ENCODE assay signal across 11 cellular contexts in genomic region chr5:150623152-150623877, GRCh38. TPM values are rescaled to one million over a fixed set of nuclear protein-coding genes. Genes with fewer than 3 reads are reported as not detected.
DNase-seq lines count a peak whose midpoint lies in the region; ATAC-seq and TF ChIP-seq lines count a peak whose summit lies in the region.
"Had no signal": no experiment of that assay in that cellular context is flagged by ENCODE, and none has a peak within 500 bp of the region (broad histone marks: within the 10 kb centered on the region; RNA-seq: fewer than 3 reads in every experiment).

No MANE protein-coding gene starts in this region.

- no peak overlapping the region for H2AK5ac ChIP-seq in trophoblast cell (ENCODE audit: low read length)

- no peak overlapping the region for H4K12ac ChIP-seq in trophoblast cell (ENCODE audit: low read depth, low read length)

- H3K4me1 Mint-ChIP-seq in CD4-positive, alpha-beta T cell (ENCODE audit: low read depth) = peaks cover 29% of the 10 kb centered on the region
- peaks cover 69% of the 10 kb centered on the region for H3K4me1 Mint-ChIP-seq in nephron

- no peak overlapping the region for H3K4me2 ChIP-seq in trophoblast cell (ENCODE audit: low read length)

- peaks cover 7% of the 10 kb centered on the region for H3K27me3 Mint-ChIP-seq in CD4-positive, alpha-beta T cell
- no peaks in the 10 kb centered on the region for H3K27me3 Mint-ChIP-seq in nephron (ENCODE audit: low read depth)

- no peak overlapping the region for H2BK120ac ChIP-seq in trophoblast cell (ENCODE audit: insufficient read depth, low read length, poor library complexity)

- intact Hi-C loops in CD4-positive, alpha-beta T cell (cut with DNase I, micrococcal nuclease) = no loop called here
- intact Hi-C loops in colonic mucosa (cut with DNase I) = no loop called here

- H3K27ac Mint-ChIP-seq in CD4-positive, alpha-beta T cell = peak overlapping the region; percentile 47
- H3K27ac Mint-ChIP-seq in nephron = peak overlapping the region; percentile 26 to 76 (median 70)

- no peak overlapping the region for H2BK5ac ChIP-seq in trophoblast cell (ENCODE audit: low read depth, low read length, poor library complexity)

- H3K36me3 ChIP-seq in colonic mucosa (no peaks in the 10 kb centered on the region), trophoblast cell (ENCODE audit: control insufficient read depth in 1 of 2, insufficient read depth in 2 of 2, low read length in 2 of 2) (no peaks in the 10 kb centered on the region)
- H3K36me3 ChIP-seq: ovary had no signal

- no peaks in the 10 kb centered on the region for H3K9me3 Mint-ChIP-seq in CD4-positive, alpha-beta T cell
- H3K9me3 Mint-ChIP-seq in nephron = no peaks in the 10 kb centered on the region

- no peaks in the 10 kb centered on the region for H3K36me3 Mint-ChIP-seq in CD4-positive, alpha-beta T cell (ENCODE audit: low read depth)
- H3K36me3 Mint-ChIP-seq in nephron (ENCODE audit: low read depth) = peaks cover 11% of the 10 kb centered on the region

- no peak overlapping the region for H3K4me3 ChIP-seq in colonic mucosa
- no peak overlapping the region for H3K4me3 ChIP-seq in trophoblast cell (ENCODE audit: low read depth, low read length)
- H3K4me3 ChIP-seq: ovary had no signal

- peaks cover 10% of the 10 kb centered on the region for H3K79me1 ChIP-seq in trophoblast cell (ENCODE audit: low read length)

- no peak for DNase-seq in CD4-positive, alpha-beta T cell
- peak; percentile 52 for DNase-seq in GM19240 (ENCODE audit: insufficient read length, low spot score)
- no peak for DNase-seq in colonic mucosa
- DNase-seq in trophoblast cell = no peak
- DNase-seq: NCI-H526, T-helper 2 cell had no signal

- peaks cover 3% of the 10 kb centered on the region for H3K79me2 ChIP-seq in trophoblast cell (ENCODE audit: control insufficient read depth, insufficient read depth, low read length, poor library complexity)

- H3K4ac ChIP-seq in trophoblast cell (ENCODE audit: low read depth, low read length) = no peak overlapping the region

- 100% methylated on average over 2 of the region's 7 CpGs for WGBS in trophoblast cell (ENCODE audit: extremely low coverage, insufficient coverage, insufficient read length)

- H2BK12ac ChIP-seq in trophoblast cell (ENCODE audit: low read length) = no peak overlapping the region

- peak overlapping the region in 1 of 2 donors; percentile 6 for H3K9ac ChIP-seq in colonic mucosa (ENCODE audit: low read depth in 2 of 2, low read length in 2 of 2)
- no peak overlapping the region for H3K9ac ChIP-seq in trophoblast cell (ENCODE audit: low read length)

- TF ChIP-seq CTCF in CD4-positive, alpha-beta T cell (IDR thresholded peaks at IDR 0.05) = no peak
- TF ChIP-seq CTCF in nephron (IDR thresholded peaks at IDR 0.05; ENCODE audit: unreplicated experiment in 3 of 3) (no peak), colonic mucosa (IDR thresholded peaks at IDR 0.05) (no peak)

- no peak overlapping the region for H3K18ac ChIP-seq in trophoblast cell (ENCODE audit: low read length)

- H3K23ac ChIP-seq in trophoblast cell (ENCODE audit: low read length) = no peak overlapping the region

- H3K4me1 ChIP-seq in colonic mucosa = no peaks in the 10 kb centered on the region
- peaks cover 11 to 13% of the 10 kb centered on the region in 2 experiments for H3K4me1 ChIP-seq in trophoblast cell (ENCODE audit: control insufficient read depth in 1 of 2, insufficient read depth in 2 of 2, low read length in 2 of 2)

- no peak overlapping the region for H3K14ac ChIP-seq in trophoblast cell (ENCODE audit: low read length)

- POLR2A ChIA-PET in CD4-positive, alpha-beta T cell (lab: Charles Lee) = no interaction called here

- H2AFZ ChIP-seq in trophoblast cell (ENCODE audit: insufficient read depth, low read length, poor library complexity) = no peak overlapping the region

- no peak overlapping the region for H4K91ac ChIP-seq in trophoblast cell (ENCODE audit: low read depth, low read length)

- no peaks in the 10 kb centered on the region for H3K27me3 ChIP-seq in CD4-positive, alpha-beta T cell (ENCODE audit: control insufficient read depth, insufficient read depth, low read length)
- H3K27me3 ChIP-seq in colonic mucosa (no peaks in the 10 kb centered on the region), trophoblast cell (ENCODE audit: insufficient read depth, low read length) (peaks cover 7% of the 10 kb centered on the region)
- H3K27me3 ChIP-seq: ovary had no signal

- no peak for ATAC-seq in CD4-positive, alpha-beta T cell (ENCODE audit: poor library complexity)
- ATAC-seq in GM21528 (IDR thresholded peaks at IDR 0.05; ENCODE audit: low FRiP score, unreplicated experiment) (no peak), GM18907 (IDR thresholded peaks at IDR 0.05; ENCODE audit: unreplicated experiment) (no peak)

- peak overlapping the region; percentile 28 for H3K4me3 Mint-ChIP-seq in CD4-positive, alpha-beta T cell
- peak overlapping the region; percentile 39 to 86 (median 82) for H3K4me3 Mint-ChIP-seq in nephron

- H3K27ac ChIP-seq in CD4-positive, alpha-beta T cell (ENCODE audit: low read depth, low read length) = no peak overlapping the region
- H3K27ac ChIP-seq in angular gyrus (ENCODE audit: low read depth, low read length) = peak overlapping the region; percentile 50
- H3K27ac ChIP-seq in colonic mucosa = no peak overlapping the region
- H3K27ac ChIP-seq in trophoblast cell (ENCODE audit: low read depth, low read length) = no peak overlapping the region

- H3K9me3 ChIP-seq in CD4-positive, alpha-beta T cell (ENCODE audit: control insufficient read depth, low read length) = no peaks in the 10 kb centered on the region
- H3K9me3 ChIP-seq in colonic mucosa = no peaks in the 10 kb centered on the region
- H3K9me3 ChIP-seq in trophoblast cell (ENCODE audit: insufficient read depth, low read depth, low read length) = no peaks in the 10 kb centered on the region
- H3K9me3 ChIP-seq: ovary had no signal

- CTCF ChIA-PET in CD4-positive, alpha-beta T cell (lab: Charles Lee) = no interaction called here

- H4K8ac ChIP-seq in trophoblast cell (ENCODE audit: low read depth, low read length) = no peak overlapping the region

RNA-seq across cellular contexts. Expression of gene SYNPO, which starts 17.1 kb away (rescaled TPM):
- total RNA-seq in CD4-positive, alpha-beta T cell = under 1 TPM; 0.06 to 0.14 TPM
- total RNA-seq in colonic mucosa = 10 to 100 TPM; 32.4 to 62.9 TPM
- 52.3 and 58.9 TPM in 2 replicates for polyA plus RNA-seq in trophoblast cell (2013)

RNA-seq across cellular contexts. Expression of gene MYOZ3, which starts 37.7 kb away (rescaled TPM):
- not detected for total RNA-seq in CD4-positive, alpha-beta T cell
- total RNA-seq in colonic mucosa = under 1 TPM; 0.12 to 0.32 TPM
- polyA plus RNA-seq in trophoblast cell (2013) = 9.5 and 10.0 TPM in 2 replicates

Comparison
In these comparisons a context has a peak if more than half of its experiments do, and no peak if none do; other contexts are left out.
1. RNA of gene SYNPO, which starts 17.1 kb away (total RNA-seq): 32.4 to 62.9 TPM in colonic mucosa; 0.06 to 0.14 TPM in CD4-positive, alpha-beta T cell; every median in the first group is over 10 times any median in the second.